In genomic region chr20:35297153-35297552, GRCh38 we compare ENCODE assay signal across 19 cellular contexts. TPM values are rescaled to one million over a fixed set of nuclear protein-coding genes. Genes with fewer than 3 reads are reported as not detected.
DNase-seq lines count a peak whose midpoint lies in the region; ATAC-seq and TF ChIP-seq lines count a peak whose summit lies in the region.
"Had no signal": no experiment of that assay in that cellular context is flagged by ENCODE, and none has a peak within 500 bp of the region (broad histone marks: within the 10 kb centered on the region; RNA-seq: fewer than 3 reads in every experiment).

No MANE protein-coding gene starts in this region.

- H3K4me3 Mint-ChIP-seq in CD14-positive monocyte, result no peak overlapping the region
- H3K4me3 Mint-ChIP-seq: naive thymus-derived CD4-positive, alpha-beta T cell; stimulated activated naive CD8-positive, alpha-beta T cell treated with anti-CD3 and anti-CD28 coated beads, Interleukin-15, Interleukin-2, amounts not matched to agents 100 ng/mL and 50 ng/mL, for 24 hours; T-helper 2 cell treated with Interferon-gamma antibody and Interleukin-4, amounts not matched to agents 5 μg/mL and 100 μg/mL, for 36 hours had no signal

- dilution Hi-C loops in IMR-90 (cut with HindIII; ENCODE audit: low sequenced_read_pairs, unreplicated experiment), result no loop called here

- no peaks in the 10 kb centered on the region for H3K79me2 ChIP-seq in hepatocyte

- TF ChIP-seq POLR2A in IMR-90 (IDR thresholded peaks at IDR 0.05; ENCODE audit: low read depth, low read length) (no peak), sigmoid colon (IDR thresholded peaks at IDR 0.05) (no peak)

- POLR2A ChIA-PET in IMR-90 (lab: Charles Lee; ENCODE audit: unreplicated experiment), result no interaction called here
- POLR2A ChIA-PET in A673 (lab: Charles Lee; ENCODE audit: low non-redundant PET), result no interaction called here

- H3K23ac ChIP-seq in IMR-90 (ENCODE audit: low read depth, low read length), result no peak overlapping the region

- CTCF ChIA-PET in IMR-90 (lab: Yijun Ruan, JAX), result interaction anchor here (0.6 kb wide), 1 partner anchor 274 kb away, joined by 3 read pairs; no protein-coding TSS in a partner anchor
- CTCF ChIA-PET in A673 (lab: Charles Lee), result interaction anchor here (0.6 kb wide), 1 partner anchor 201 kb away, joined by 6 read pairs; no protein-coding TSS in a partner anchor

- no peak overlapping the region for H3K18ac ChIP-seq in IMR-90 (ENCODE audit: low read depth, low read length)

- H4K5ac ChIP-seq in IMR-90 (ENCODE audit: low read depth, low read length), result no peak overlapping the region

- H2AK5ac ChIP-seq in IMR-90 (ENCODE audit: low read depth, low read length), result peak overlapping the region; percentile 64

- no peaks in the 10 kb centered on the region for H4K20me1 ChIP-seq in IMR-90 (ENCODE audit: insufficient read depth, low read length)
- no peaks in the 10 kb centered on the region for H4K20me1 ChIP-seq in hepatocyte (ENCODE audit: insufficient read depth, poor library complexity, severe bottlenecking)

- no peak overlapping the region for H3K14ac ChIP-seq in IMR-90 (replicated peaks; ENCODE audit: low read depth, low read length)

- H3K36me3 ChIP-seq in IMR-90 (ENCODE audit: control insufficient read depth, insufficient read depth, low read length), result no peaks in the 10 kb centered on the region
- no peaks in the 10 kb centered on the region; the same call in 1 of the 2 replicates for H3K36me3 ChIP-seq in WERI-Rb-1
- no peaks in the 10 kb centered on the region for H3K36me3 ChIP-seq in hepatocyte (replicated peaks; ENCODE audit: insufficient read depth, low read depth)
- H3K36me3 ChIP-seq in sigmoid colon, result no peaks in the 10 kb centered on the region
- H3K36me3 ChIP-seq in A673 (ENCODE audit: insufficient read depth, low read length, poor library complexity, severe bottlenecking), result no peaks in the 10 kb centered on the region
- H3K36me3 ChIP-seq: vagina had no signal

- H3K9me3 Mint-ChIP-seq in CD14-positive monocyte, result peaks cover 0 to 3% (median 0%) of the 10 kb centered on the region in 7 donors
- H3K9me3 Mint-ChIP-seq: activated naive CD4-positive, alpha-beta T cell treated with anti-CD3 and anti-CD28 coated beads, Interleukin-2, amount 50 U/mL, for 72 hours; stimulated activated naive CD8-positive, alpha-beta T cell treated with anti-CD3 and anti-CD28 coated beads, Interleukin-15, Interleukin-2, amounts not matched to agents 100 ng/mL and 50 ng/mL, for 24 hours; T-helper 2 cell treated with Interferon-gamma antibody and Interleukin-4, amounts not matched to agents 5 μg/mL and 100 μg/mL, for 36 hours had no signal

- no peak overlapping the region for H4K91ac ChIP-seq in IMR-90 (ENCODE audit: insufficient read depth, low read depth, low read length)

- peak overlapping the region in 1 of 2 experiments; percentile 38; a peak in 1 of 4 replicates for H4K8ac ChIP-seq in IMR-90 (ENCODE audit: low read depth in 2 of 2, low read length in 2 of 2)

- peaks cover 12% of the 10 kb centered on the region for H3K9me1 ChIP-seq in IMR-90 (ENCODE audit: insufficient read depth, low read length)

- no peaks in the 10 kb centered on the region for H3K9me2 ChIP-seq in hepatocyte (replicated peaks; ENCODE audit: insufficient read depth)

- no peak overlapping the region for H2BK5ac ChIP-seq in IMR-90 (ENCODE audit: low read depth, low read length, poor library complexity, severe bottlenecking)

- no peak for TF ChIP-seq RAD21 in IMR-90 (IDR thresholded peaks at IDR 0.05; ENCODE audit: low read length)

- peak; percentile 29 for ATAC-seq in IMR-90 (ENCODE audit: low read depth)
- ATAC-seq: naive thymus-derived CD4-positive, alpha-beta T cell had no signal

- BruUV-seq in IMR-90 (replicated peaks; lab: Mats Ljungman, UMichigan) (no TSS peak), A673 (replicated peaks; lab: Mats Ljungman, UMichigan) (no TSS peak)

- WGBS in IMR-90 (ENCODE audit: extremely low coverage in 2 of 2, insufficient read length in 1 of 2), 2 experiments, result 49% methylated on average over 3 of the region's 8 CpGs; no CpG with 5 or more reads in 1 of the 2 experiments
- WGBS in hepatocyte (ENCODE audit: low lambda C conversion rate, missing lambda C conversion rate), result 61% methylated on average over 8 of the region's 8 CpGs
- 57 to 70% methylated on average over 8 of the region's 8 CpGs for WGBS in sigmoid colon, 2 donors

- H3K27ac Mint-ChIP-seq in CD14-positive monocyte, result peak overlapping the region in 1 of 7 donors; percentile 32
- H3K27ac Mint-ChIP-seq: stimulated activated naive CD8-positive, alpha-beta T cell treated with anti-CD3 and anti-CD28 coated beads, Interleukin-15, Interleukin-2, amounts not matched to agents 100 ng/mL and 50 ng/mL, for 24 hours; T-helper 2 cell treated with Interferon-gamma antibody and Interleukin-4, amounts not matched to agents 5 μg/mL and 100 μg/mL, for 36 hours had no signal

- peaks cover 3 to 7% of the 10 kb centered on the region in 2 donors for H3K36me3 Mint-ChIP-seq in CD14-positive monocyte
- H3K36me3 Mint-ChIP-seq: activated naive CD4-positive, alpha-beta T cell treated with anti-CD3 and anti-CD28 coated beads, Interleukin-2, amount 50 U/mL, for 72 hours; naive thymus-derived CD4-positive, alpha-beta T cell had no signal

- no peak overlapping the region for H3K27ac ChIP-seq in IMR-90 (ENCODE audit: insufficient read depth, low read length)
- H3K27ac ChIP-seq in WERI-Rb-1, result no peak overlapping the region
- no peak overlapping the region for H3K27ac ChIP-seq in hepatocyte
- H3K27ac ChIP-seq in sigmoid colon, result no peak overlapping the region
- no peak overlapping the region for H3K27ac ChIP-seq in A673 (ENCODE audit: low read depth, low read length, poor library complexity, severe bottlenecking)
- H3K27ac ChIP-seq: psoas muscle, vagina had no signal

- H3K79me1 ChIP-seq in IMR-90 (ENCODE audit: low read depth in 1 of 2, low read length in 2 of 2), result no peaks in the 10 kb centered on the region; a peak in 1 of 4 replicates

- no peak overlapping the region for H2BK15ac ChIP-seq in IMR-90 (ENCODE audit: low read depth, low read length)

- H3K4me3 ChIP-seq in IMR-90 (ENCODE audit: insufficient read depth, low read depth, low read length) (no peak overlapping the region), WERI-Rb-1 (ENCODE audit: low read depth, low read length) (no peak overlapping the region), hepatocyte (no peak overlapping the region), sigmoid colon (no peak overlapping the region), A673 (ENCODE audit: low read depth, low read length, poor library complexity, severe bottlenecking) (no peak overlapping the region)
- H3K4me3 ChIP-seq: psoas muscle, vagina had no signal

- intact Hi-C loops in IMR-90 (cut with micrococcal nuclease), result no loop called here
- intact Hi-C loops in sigmoid colon (cut with DNase I), result no loop called here
- intact Hi-C loops in A673 (cut with micrococcal nuclease; ENCODE audit: unreplicated experiment), result no loop called here
- intact Hi-C loops in CD14-positive monocyte (cut with micrococcal nuclease), result no loop called here

- peak; percentile 65 for DNase-seq in AG20443 (ENCODE audit: low spot score)
- DNase-seq in IMR-90, result no peak
- no peak for DNase-seq in WERI-Rb-1
- DNase-seq in hepatocyte (ENCODE audit: low spot score), result peak; percentile 15
- DNase-seq in sigmoid colon, result no peak
- no peak for DNase-seq in A673 (ENCODE audit: low spot score)
- DNase-seq in CD14-positive monocyte (ENCODE audit: low spot score), result no peak
- no peak for DNase-seq in stimulated activated CD4-positive, alpha-beta T cell treated with anti-CD3 and anti-CD28 coated beads, Interleukin-1b, Interleukin-23, amount 100 ng/mL, for 48 hours
- DNase-seq: activated T-cell treated with anti-CD3 and anti-CD28 coated beads, Interleukin-2, amount 50 U/mL, for 1 hour; DMS153; naive thymus-derived CD4-positive, alpha-beta T cell; NCI-H82; psoas muscle; Right ventricle myocardium superior had no signal

- no peak overlapping the region for H3K56ac ChIP-seq in IMR-90 (ENCODE audit: extremely low read depth, insufficient read depth, low read length)

- H3K4ac ChIP-seq in IMR-90 (ENCODE audit: low read depth, low read length), result peak overlapping the region; percentile 16; the same call in 1 of the 2 replicates

- peak overlapping the region; percentile 52 for H2AFZ ChIP-seq in IMR-90 (replicated peaks; ENCODE audit: low read length, poor library complexity)
- no peak overlapping the region for H2AFZ ChIP-seq in hepatocyte

- peak overlapping the region; percentile 35 for H2AK9ac ChIP-seq in IMR-90 (replicated peaks; ENCODE audit: low read depth, low read length, poor library complexity)

- H3K4me1 ChIP-seq in IMR-90 (ENCODE audit: control insufficient read depth, insufficient read depth, low read length), result peaks cover 9% of the 10 kb centered on the region
- H3K4me1 ChIP-seq in hepatocyte (ENCODE audit: insufficient read depth), result peaks cover 4% of the 10 kb centered on the region
- peaks cover 0 to 6% (median 2%) of the 10 kb centered on the region in 4 donors for H3K4me1 ChIP-seq in sigmoid colon
- no peaks in the 10 kb centered on the region for H3K4me1 ChIP-seq in A673 (ENCODE audit: insufficient read depth, low read length, poor library complexity, severe bottlenecking)
- H3K4me1 ChIP-seq: psoas muscle had no signal

- H3K9me3 ChIP-seq in IMR-90 (ENCODE audit: control insufficient read depth, insufficient read depth, low read length) (no peaks in the 10 kb centered on the region), WERI-Rb-1 (ENCODE audit: severe bottlenecking) (no peaks in the 10 kb centered on the region), hepatocyte (ENCODE audit: low read depth) (no peaks in the 10 kb centered on the region), sigmoid colon (no peaks in the 10 kb centered on the region), A673 (ENCODE audit: low read depth, low read length, poor library complexity, severe bottlenecking) (no peaks in the 10 kb centered on the region)
- H3K9me3 ChIP-seq: psoas muscle, vagina had no signal

- TF ChIP-seq CTCF in IMR-90 (conservative IDR thresholded peaks at IDR 0.05; ENCODE audit: low read depth, low read length) (no peak; the same call in 1 of the 2 replicates), WERI-Rb-1 (IDR thresholded peaks at IDR 0.05; ENCODE audit: low read depth, low read length) (peak; percentile 36), hepatocyte (IDR thresholded peaks at IDR 0.05; ENCODE audit: poor library complexity) (no peak), sigmoid colon (IDR thresholded peaks at IDR 0.05) (no peak), A673 (conservative IDR thresholded peaks at IDR 0.05; ENCODE audit: low read depth, low read length) (no peak), CD14-positive monocyte (IDR thresholded peaks at IDR 0.05) (no peak)

- peaks cover 2% of the 10 kb centered on the region for H3K27me3 ChIP-seq in IMR-90 (ENCODE audit: control insufficient read depth, insufficient read depth, low read length)
- H3K27me3 ChIP-seq in WERI-Rb-1 (ENCODE audit: insufficient read depth, low read depth, severe bottlenecking), result no peaks in the 10 kb centered on the region
- H3K27me3 ChIP-seq in hepatocyte, result no peaks in the 10 kb centered on the region
- H3K27me3 ChIP-seq in sigmoid colon, result no peaks in the 10 kb centered on the region
- no peaks in the 10 kb centered on the region for H3K27me3 ChIP-seq in A673 (replicated peaks; ENCODE audit: insufficient read depth, low read depth, low read length, poor library complexity)
- H3K27me3 ChIP-seq: vagina had no signal

- H2BK20ac ChIP-seq in IMR-90 (ENCODE audit: low read depth, low read length), result no peak overlapping the region

- no peak overlapping the region for H3K9ac ChIP-seq in IMR-90 (ENCODE audit: low read depth, low read length)

- H3K4me2 ChIP-seq in IMR-90 (ENCODE audit: low read depth, low read length) (no peak overlapping the region), hepatocyte (no peak overlapping the region)

- no peak for TF ChIP-seq EP300 in sigmoid colon (IDR thresholded peaks at IDR 0.05)

- in situ Hi-C loops in IMR-90 (cut with MboI; ENCODE audit: low sequenced_read_pairs), result no loop called here

- H2BK120ac ChIP-seq in IMR-90 (ENCODE audit: low read depth, low read length), result no peak overlapping the region

- peaks cover 4 to 8% (median 5%) of the 10 kb centered on the region in 3 donors for H3K27me3 Mint-ChIP-seq in CD14-positive monocyte (ENCODE audit: low read depth in 3 of 3)
- H3K27me3 Mint-ChIP-seq: stimulated activated naive CD8-positive, alpha-beta T cell treated with anti-CD3 and anti-CD28 coated beads, Interleukin-15, Interleukin-2, amounts not matched to agents 100 ng/mL and 50 ng/mL, for 24 hours had no signal

- H3K4me1 Mint-ChIP-seq in CD14-positive monocyte, result peaks cover 7% of the 10 kb centered on the region

RNA-seq across cellular contexts. Expression of gene FAM83C, which starts 4.9 kb away (rescaled TPM):
- total RNA-seq in IMR-90 (2012; rRNA removed), result not detected in 2 replicates
- 0.02 and 0.03 TPM in 2 replicates for polyA plus RNA-seq in IMR-90 (2012; rRNA removed)
- 0.02 TPM in 1 of 2 replicates, not detected in the other for polyA plus RNA-seq in IMR-90 (2012; cell fraction: cytosol; rRNA removed)
- polyA plus RNA-seq in IMR-90 (2012; cell fraction: nucleus; rRNA removed; ENCODE audit: low replicate concordance), result 0.03 and 0.13 TPM in 2 replicates
- not detected in 2 replicates for total RNA-seq in hepatocyte
- 0.10 TPM in 1 of 2 replicates, not detected in the other for polyA plus RNA-seq in hepatocyte
- not detected for total RNA-seq in sigmoid colon
- polyA plus RNA-seq in sigmoid colon, result under 1 TPM in 2 of 3 donors, not detected in 1; under 0.01 to 0.03 TPM
- total RNA-seq in A673 (2021), result not detected in 2 replicates
- polyA plus RNA-seq in CD14-positive monocyte, result not detected
- total RNA-seq: activated naive CD4-positive, alpha-beta T cell treated with anti-CD3 and anti-CD28 coated beads, Interleukin-2, amount 50 U/mL, for 72 hours; naive thymus-derived CD4-positive, alpha-beta T cell; psoas muscle; Right ventricle myocardium superior had no signal
- polyA plus RNA-seq: liver; naive thymus-derived CD4-positive, alpha-beta T cell had no signal

RNA-seq across cellular contexts. Expression of gene EIF6, which starts 12.6 kb away (rescaled TPM):
- total RNA-seq in IMR-90 (2012; rRNA removed), result 215 and 227 TPM in 2 replicates
- polyA plus RNA-seq in IMR-90 (2012; rRNA removed), result 215 and 258 TPM in 2 replicates
- 163 and 323 TPM in 2 replicates for polyA plus RNA-seq in IMR-90 (2012; cell fraction: cytosol; rRNA removed)
- polyA plus RNA-seq in IMR-90 (2012; cell fraction: nucleus; rRNA removed; ENCODE audit: low replicate concordance), result 385 and 588 TPM in 2 replicates
- 108 and 112 TPM in 2 replicates for total RNA-seq in hepatocyte
- polyA plus RNA-seq in hepatocyte, result 207 and 230 TPM in 2 replicates
- total RNA-seq in sigmoid colon, result 10 to 100 TPM; 61.9 to 71.3 (median 66.1) TPM
- polyA plus RNA-seq in sigmoid colon, result 100 to 1,000 TPM; 202 to 289 (median 228) TPM
- 172 and 180 TPM in 2 replicates for total RNA-seq in A673 (2021)
- 100 to 1,000 TPM; 190 to 222 TPM for polyA plus RNA-seq in CD14-positive monocyte

RNA-seq across cellular contexts. Expression of gene MMP24OS, which starts 19.2 kb away (rescaled TPM):
- total RNA-seq in IMR-90 (2012; rRNA removed), result 5.9 and 7.2 TPM in 2 replicates
- 64.9 and 67.6 TPM in 2 replicates for polyA plus RNA-seq in IMR-90 (2012; rRNA removed)
- 56.9 and 92.5 TPM in 2 replicates for polyA plus RNA-seq in IMR-90 (2012; cell fraction: cytosol; rRNA removed)
- polyA plus RNA-seq in IMR-90 (2012; cell fraction: nucleus; rRNA removed; ENCODE audit: low replicate concordance), result 54.7 and 75.9 TPM in 2 replicates
- 16.9 and 19.0 TPM in 2 replicates for total RNA-seq in hepatocyte
- 58.5 and 60.1 TPM in 2 replicates for polyA plus RNA-seq in hepatocyte
- 10 to 100 TPM; 23.2 to 39.8 (median 29.4) TPM for total RNA-seq in sigmoid colon
- polyA plus RNA-seq in sigmoid colon, result 100 to 1,000 TPM in 1 of 3 donors, 10 to 100 TPM in 2; 44.0 to 115 (median 97.3) TPM
- 26.2 and 34.0 TPM in 2 replicates for total RNA-seq in A673 (2021)
- polyA plus RNA-seq in CD14-positive monocyte, result 1 to 10 TPM; 9.5 to 9.6 TPM

Comparison
In these comparisons a context has a peak if more than half of its experiments do, and no peak if none do; other contexts are left out.
1. DNase-seq: peak in AG20443 (single experiment) and hepatocyte (single experiment); none in IMR-90 (single experiment), WERI-Rb-1 (single experiment), sigmoid colon (single experiment), A673 (single experiment), CD14-positive monocyte (single experiment) and stimulated activated CD4-positive, alpha-beta T cell treated with anti-CD3 and anti-CD28 coated beads, Interleukin-1b, Interleukin-23, amount 100 ng/mL, for 48 hours (single experiment).